In genomic region chr6:116571683-116572000, GRCh38 we compare ENCODE assay signal across 1 cellular context.
TF ChIP-seq lines count a peak whose summit lies in the region.

No MANE protein-coding gene starts in this region.

TF ChIP-seq in HCT116, 20 proteins besides CTCF, POLR2A, EP300 and RAD21 (continued from another document):
- TF ChIP-seq TCF7L2 (IDR thresholded peaks at IDR 0.05; ENCODE audit: borderline replicate concordance, extremely low read depth, insufficient read depth, insufficient read length), result no peak
- TF ChIP-seq CBX3 (IDR thresholded peaks at IDR 0.05; ENCODE audit: low read depth), result no peak
- no peak for TF ChIP-seq SIN3A (IDR thresholded peaks at IDR 0.05; ENCODE audit: low read depth)
- TF ChIP-seq, protein P1, sequence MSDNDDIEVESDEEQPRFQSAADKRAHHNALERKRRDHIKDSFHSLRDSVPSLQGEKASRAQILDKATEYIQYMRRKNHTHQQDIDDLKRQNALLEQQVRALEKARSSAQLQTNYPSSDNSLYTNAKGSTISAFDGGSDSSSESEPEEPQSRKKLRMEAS (IDR thresholded peaks at IDR 0.05), result no peak
- TF ChIP-seq ATF3 (IDR thresholded peaks at IDR 0.05), result no peak
- TF ChIP-seq EZH2phosphoT487 (IDR thresholded peaks at IDR 0.05; ENCODE audit: borderline replicate concordance), result no peak
- TF ChIP-seq FOSL1 (IDR thresholded peaks at IDR 0.05; ENCODE audit: low read depth), result no peak
- no peak for TF ChIP-seq EGR1 (IDR thresholded peaks at IDR 0.05; ENCODE audit: low read depth)
- TF ChIP-seq SRF (IDR thresholded peaks at IDR 0.05; ENCODE audit: low read depth), result no peak
- no peak for TF ChIP-seq REST (IDR thresholded peaks at IDR 0.05; ENCODE audit: low read depth)
- TF ChIP-seq ELF1 (IDR thresholded peaks at IDR 0.05; ENCODE audit: borderline replicate concordance, low read depth), result no peak
- TF ChIP-seq ZNF274 (IDR thresholded peaks at IDR 0.05; ENCODE audit: low read depth, low read length), result no peak
